Comparison of ENCODE assay signal across 8 cellular contexts in genomic region chr14:104795781-104796681, GRCh38. TPM values are rescaled to one million over a fixed set of nuclear protein-coding genes. Genes with fewer than 3 reads are reported as not detected.
DNase-seq lines count a peak whose midpoint lies in the region; FAIRE-seq and TF ChIP-seq lines count a peak whose summit lies in the region.

No MANE protein-coding gene starts in this region.

- H3K36me3 Mint-ChIP-seq in endothelial cell (ENCODE audit: low read depth, unreplicated experiment) = peaks cover 9% of the 10 kb centered on the region

- H3K9ac ChIP-seq in mucosa of rectum (ENCODE audit: low read depth in 1 of 2, low read length in 2 of 2) = peak overlapping the region; percentile 60 to 80

- TF ChIP-seq CTCF in endothelial cell (IDR thresholded peaks at IDR 0.05; ENCODE audit: unreplicated experiment) = no peak

- no peaks in the 10 kb centered on the region for H3K27me3 ChIP-seq in mucosa of rectum (ENCODE audit: control insufficient read depth in 2 of 2, insufficient read depth in 2 of 2, low read length in 2 of 2)

- FAIRE-seq in RCC 7860 (lab: Jason Lieb, UNC) = no peak

- peaks cover 24% of the 10 kb centered on the region for H3K36me3 ChIP-seq in KOPT-K1 (ENCODE audit: insufficient read depth, low read length)
- H3K36me3 ChIP-seq in mucosa of rectum (ENCODE audit: control insufficient read depth in 2 of 2, insufficient read depth in 2 of 2, low read length in 2 of 2) = peaks cover 0 to 6% of the 10 kb centered on the region in 2 donors

- H3K4me1 Mint-ChIP-seq in endothelial cell (ENCODE audit: unreplicated experiment) = peaks cover 31% of the 10 kb centered on the region

- peak overlapping the region; percentile 82 for H3K4me3 Mint-ChIP-seq in endothelial cell (ENCODE audit: unreplicated experiment)

- H3K4me1 ChIP-seq in mucosa of rectum (ENCODE audit: control insufficient read depth in 2 of 2, insufficient read depth in 2 of 2, low read length in 2 of 2) = peaks cover 42 to 61% of the 10 kb centered on the region in 2 donors

- H3K9me3 Mint-ChIP-seq in endothelial cell (ENCODE audit: unreplicated experiment) = no peaks in the 10 kb centered on the region

- no peaks in the 10 kb centered on the region for H3K9me3 ChIP-seq in KOPT-K1 (ENCODE audit: insufficient read depth, low read length, poor library complexity, severe bottlenecking)
- H3K9me3 ChIP-seq in mucosa of rectum (ENCODE audit: control insufficient read depth in 2 of 2, low read length in 2 of 2) = no peaks in the 10 kb centered on the region

- peak overlapping the region; percentile 50 to 62 for H3K4me3 ChIP-seq in mucosa of rectum (ENCODE audit: low read length in 2 of 2)

- H3K27me3 Mint-ChIP-seq in endothelial cell (ENCODE audit: unreplicated experiment) = peaks cover 31% of the 10 kb centered on the region

- peak overlapping the region; percentile 61 for H3K27ac ChIP-seq in KOPT-K1 (ENCODE audit: low read depth, low read length, poor library complexity, severe bottlenecking)
- peak overlapping the region; percentile 79 to 84 for H3K27ac ChIP-seq in mucosa of rectum (ENCODE audit: low read depth in 2 of 2, low read length in 2 of 2)
- peak overlapping the region; percentile 59 for H3K27ac ChIP-seq in substantia nigra (ENCODE audit: low read depth, low read length, poor library complexity, severe bottlenecking)

- peak; percentile 17 for DNase-seq in SKM-1 treated with dmso at 0.1 percent for 144 hours (lab: John Stamatoyannopoulos, UW; ENCODE audit: unreplicated experiment)
- no peak for DNase-seq in SKM-1 (lab: John Stamatoyannopoulos, UW; ENCODE audit: unreplicated experiment)
- peak; percentile 79 for DNase-seq in activated CD8-positive, alpha-beta memory T cell treated with anti-CD3 and anti-CD28 coated beads for 24 hours
- DNase-seq in endothelial cell (ENCODE audit: low spot score) = peak; percentile 65
- peak in 23 of 49 donors; percentile 9 to 75 (median 36) for DNase-seq in substantia nigra (lab: John Stamatoyannopoulos, UW)
- DNase-seq in RCC 7860 (ENCODE audit: low spot score) = no peak

- H3K27ac Mint-ChIP-seq in endothelial cell (ENCODE audit: unreplicated experiment) = peak overlapping the region; percentile 42

RNA-seq across cellular contexts. Expression of gene AKT1, which starts 0.5 kb away (rescaled TPM):
- 133 TPM for total RNA-seq in endothelial cell (ENCODE audit: unreplicated experiment)

RNA-seq across cellular contexts. Expression of gene ZBTB42, which starts 4.9 kb away (rescaled TPM):
- 2.4 TPM for total RNA-seq in endothelial cell (ENCODE audit: unreplicated experiment)

RNA-seq across cellular contexts. Expression of gene SIVA1, which starts 43.1 kb away (rescaled TPM):
- total RNA-seq in endothelial cell (ENCODE audit: unreplicated experiment) = 84.3 TPM

Comparison
In these comparisons a context has a peak if more than half of its experiments do, and no peak if none do; other contexts are left out.
1. DNase-seq: peak in SKM-1 treated with dmso at 0.1 percent for 144 hours (single experiment), activated CD8-positive, alpha-beta memory T cell treated with anti-CD3 and anti-CD28 coated beads for 24 hours (single experiment) and endothelial cell (single experiment); none in SKM-1 (single experiment) and RCC 7860 (single experiment).
2. Peak in every context shown above with its lines, with median percentiles within 50 percentile points of each other: H3K27ac ChIP-seq.